Comparison of ENCODE assay signal across 33 cellular contexts in the genomic region with DNA sequence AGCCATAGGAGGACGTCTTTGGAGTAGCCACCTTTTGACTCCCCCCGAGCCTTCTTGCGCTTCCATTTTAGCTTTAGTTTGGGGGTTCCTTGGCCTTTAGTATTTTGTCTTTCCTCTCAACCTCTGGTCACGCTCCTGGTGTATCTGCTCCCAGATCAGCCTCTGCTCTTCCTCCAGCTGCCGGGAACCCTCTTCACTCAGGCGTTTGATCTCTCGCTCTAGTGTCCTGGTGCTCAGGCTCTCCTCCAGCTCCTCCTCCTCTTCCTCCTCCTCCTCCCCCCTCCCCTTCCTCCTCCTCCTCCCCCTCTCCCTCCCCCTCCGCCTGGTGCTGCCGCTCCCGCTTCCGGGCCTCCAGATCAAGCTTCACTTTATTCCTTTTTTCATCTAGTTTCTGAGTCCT.
"Had no signal": no experiment of that assay in that cellular context is flagged by ENCODE, and none has a peak within 500 bp of the region (broad histone marks: within the 10 kb centered on the region; RNA-seq: fewer than 3 reads in every experiment).

No MANE protein-coding gene starts in this region.

- H3K4me1 Mint-ChIP-seq: activated B cell treated with CpG ODN at 0.5 μM for 24 hours; activated naive CD4-positive, alpha-beta T cell treated with anti-CD3 and anti-CD28 coated beads, Interleukin-2, amount 10 ng/mL, durations not matched to agents 7 days and 5 days; activated naive CD8-positive, alpha-beta T cell treated with anti-CD3 and anti-CD28 coated beads, Interleukin-2, amount 10 ng/mL, durations not matched to agents 7 days and 5 days; brain; T-helper 17 cell had no signal

- DNase-seq: activated B cell treated with CpG ODN at 0.5 μM for 24 hours; activated CD4-positive, alpha-beta T cell treated with anti-CD3 and anti-CD28 coated beads for 48 hours; activated CD4-positive, alpha-beta T cell treated with anti-CD3 and anti-CD28 coated beads, Interleukin-2, amount 50 U/mL, for 1 hour; activated CD4-positive, alpha-beta T cell treated with anti-CD3 and anti-CD28 coated beads, Interleukin-2, amount 50 U/mL, for 48 hours; activated CD8-positive, alpha-beta memory T cell treated with anti-CD3 and anti-CD28 coated beads for 24 hours; activated CD8-positive, alpha-beta T cell treated with anti-CD3 and anti-CD28 coated beads for 36 hours; activated gamma-delta T cell; activated naive CD4-positive, alpha-beta T cell; activated naive CD4-positive, alpha-beta T cell treated with anti-CD3 and anti-CD28 coated beads, Interleukin-2, amount 10 ng/mL, durations not matched to agents 7 days and 5 days; activated naive CD8-positive, alpha-beta T cell treated with anti-CD3 and anti-CD28 coated beads, Interleukin-2, amount 10 ng/mL, durations not matched to agents 7 days and 5 days; activated T-cell treated with anti-CD3 and anti-CD28 coated beads, Interleukin-2, amount 50 U/mL, for 4 hours; central memory CD4-positive, alpha-beta T cell; cerebellar nuclear complex; colonic mucosa; effector CD8-positive, alpha-beta T cell; foreskin fibroblast; head of caudate nucleus; T-helper 1 cell; T-helper 17 cell; T1000; WERI-Rb-1 had no signal

- ATAC-seq: activated CD4-positive, CD25-positive, alpha-beta regulatory T cell treated with anti-CD3 and anti-CD28 coated beads, Interleukin-2, amount 50 U/mL, for 24 hours; activated CD8-positive, alpha-beta T cell treated with anti-CD3 and anti-CD28 coated beads for 36 hours; activated naive CD4-positive, alpha-beta T cell treated with anti-CD3 and anti-CD28 coated beads, Interleukin-2, amount 50 U/mL, for 72 hours; activated T-cell treated with anti-CD3 and anti-CD28 coated beads, Interleukin-2, amount 50 U/mL, for 4 hours; T-helper 17 cell had no signal

- H3K4me3 Mint-ChIP-seq: activated B cell treated with CpG ODN at 0.5 μM for 24 hours; activated CD8-positive, alpha-beta T cell treated with anti-CD3 and anti-CD28 coated beads for 36 hours; activated naive CD4-positive, alpha-beta T cell treated with anti-CD3 and anti-CD28 coated beads, Interleukin-2, amount 10 ng/mL, durations not matched to agents 7 days and 5 days; activated naive CD8-positive, alpha-beta T cell treated with anti-CD3 and anti-CD28 coated beads, Interleukin-2, amount 10 ng/mL, durations not matched to agents 7 days and 5 days; activated T-cell treated with anti-CD3 and anti-CD28 coated beads, Interleukin-2, amount 50 U/mL, for 4 hours; activated T-helper 1 cell treated with anti-CD3 and anti-CD28 coated beads, Interleukin-12 subunit alpha, Interleukin-12 subunit beta, Interleukin-2, Interleukin-4 antibody, amounts not matched to agents 30 ng/mL and 10 ng/mL and 1 ng/mL, durations not matched to agents 14 hours and 24 hours and 36 hours; brain; T-helper 17 cell; T-helper 2 cell treated with Interferon-gamma antibody and Interleukin-4, amounts not matched to agents 5 μg/mL and 100 μg/mL, for 36 hours had no signal

- H3K27ac Mint-ChIP-seq: activated B cell treated with CpG ODN at 0.5 μM for 24 hours; activated CD8-positive, alpha-beta T cell treated with anti-CD3 and anti-CD28 coated beads for 36 hours; activated naive CD4-positive, alpha-beta T cell treated with anti-CD3 and anti-CD28 coated beads, Interleukin-2, amount 10 ng/mL, durations not matched to agents 7 days and 5 days; activated naive CD4-positive, alpha-beta T cell treated with anti-CD3 and anti-CD28 coated beads, Interleukin-2, amount 50 U/mL, for 72 hours; activated naive CD8-positive, alpha-beta T cell treated with anti-CD3 and anti-CD28 coated beads, Interleukin-2, amount 10 ng/mL, durations not matched to agents 7 days and 5 days; activated T-helper 1 cell treated with anti-CD3 and anti-CD28 coated beads, Interleukin-12 subunit alpha, Interleukin-12 subunit beta, Interleukin-2, Interleukin-4 antibody, amounts not matched to agents 30 ng/mL and 10 ng/mL and 1 ng/mL, durations not matched to agents 14 hours and 24 hours and 36 hours; brain; T-helper 17 cell; T-helper 2 cell treated with Interferon-gamma antibody and Interleukin-4, amounts not matched to agents 5 μg/mL and 100 μg/mL, for 36 hours had no signal

- H3K4me3 ChIP-seq: ascending aorta, breast epithelium, cardiac muscle cell, colonic mucosa had no signal

- H3K27me3 ChIP-seq: ascending aorta, breast epithelium, cardiac muscle cell, colonic mucosa had no signal

- H3K36me3 Mint-ChIP-seq: activated naive CD4-positive, alpha-beta T cell treated with anti-CD3 and anti-CD28 coated beads, Interleukin-2, amount 10 ng/mL, durations not matched to agents 7 days and 5 days; activated naive CD4-positive, alpha-beta T cell treated with anti-CD3 and anti-CD28 coated beads, Interleukin-2, amount 50 U/mL, for 72 hours; activated naive CD8-positive, alpha-beta T cell treated with anti-CD3 and anti-CD28 coated beads, Interleukin-2, amount 10 ng/mL, durations not matched to agents 7 days and 5 days; brain had no signal

- H3K9me3 Mint-ChIP-seq: activated B cell treated with CpG ODN at 0.5 μM for 24 hours; activated CD8-positive, alpha-beta T cell treated with anti-CD3 and anti-CD28 coated beads for 36 hours; activated naive CD4-positive, alpha-beta T cell treated with anti-CD3 and anti-CD28 coated beads, Interleukin-2, amount 10 ng/mL, durations not matched to agents 7 days and 5 days; activated naive CD4-positive, alpha-beta T cell treated with anti-CD3 and anti-CD28 coated beads, Interleukin-2, amount 50 U/mL, for 72 hours; activated naive CD8-positive, alpha-beta T cell treated with anti-CD3 and anti-CD28 coated beads, Interleukin-2, amount 10 ng/mL, durations not matched to agents 7 days and 5 days; activated T-cell treated with anti-CD3 and anti-CD28 coated beads, Interleukin-2, amount 50 U/mL, for 4 hours; activated T-helper 1 cell treated with anti-CD3 and anti-CD28 coated beads, Interleukin-12 subunit alpha, Interleukin-12 subunit beta, Interleukin-2, Interleukin-4 antibody, amounts not matched to agents 30 ng/mL and 10 ng/mL and 1 ng/mL, durations not matched to agents 14 hours and 24 hours and 36 hours; T-helper 2 cell treated with Interferon-gamma antibody and Interleukin-4, amounts not matched to agents 5 μg/mL and 100 μg/mL, for 36 hours had no signal

- H3K36me3 ChIP-seq: ascending aorta, breast epithelium, cardiac muscle cell, colonic mucosa, WERI-Rb-1 had no signal

- H3K27ac ChIP-seq: ascending aorta, breast epithelium, cardiac muscle cell, colonic mucosa, epithelial cell of prostate, WERI-Rb-1 had no signal

- FAIRE-seq: endometrium, endothelial cell of umbilical vein, frontal cortex had no signal

- H3K27me3 Mint-ChIP-seq: activated B cell treated with CpG ODN at 0.5 μM for 24 hours; activated CD8-positive, alpha-beta T cell treated with anti-CD3 and anti-CD28 coated beads for 36 hours; activated naive CD4-positive, alpha-beta T cell treated with anti-CD3 and anti-CD28 coated beads, Interleukin-2, amount 10 ng/mL, durations not matched to agents 7 days and 5 days; activated naive CD8-positive, alpha-beta T cell treated with anti-CD3 and anti-CD28 coated beads, Interleukin-2, amount 10 ng/mL, durations not matched to agents 7 days and 5 days; brain; T-helper 17 cell had no signal

- H3K9me3 ChIP-seq: ascending aorta, breast epithelium, colonic mucosa had no signal

- H3K4me1 ChIP-seq: ascending aorta, breast epithelium, colonic mucosa had no signal
